In genomic region chr6:160137989-160138835, GRCh38 we compare ENCODE assay signal across 8 cellular contexts. TPM values are rescaled to one million over a fixed set of nuclear protein-coding genes. Genes with fewer than 3 reads are reported as not detected.
DNase-seq lines count a peak whose midpoint lies in the region; ATAC-seq, FAIRE-seq and TF ChIP-seq lines count a peak whose summit lies in the region.

No MANE protein-coding gene starts in this region.

- H3K4me1 Mint-ChIP-seq in activated CD4-positive, alpha-beta T cell treated with anti-CD3 and anti-CD28 coated beads for 36 hours, result peaks cover 15% of the 10 kb centered on the region

- peak overlapping the region; percentile 26 for H3K27ac Mint-ChIP-seq in activated CD4-positive, alpha-beta T cell treated with anti-CD3 and anti-CD28 coated beads for 36 hours

- ATAC-seq in activated CD4-positive, alpha-beta T cell treated with anti-CD3 and anti-CD28 coated beads for 36 hours, result peak; percentile 69
- no peak for ATAC-seq in HG02840 (IDR thresholded peaks at IDR 0.05; ENCODE audit: low FRiP score, unreplicated experiment)

- CTCF ChIA-PET in GM10248 (lab: Yijun Ruan, JAX), result interaction anchor here (0.7 to 3.7 kb wide), 22 partner anchors 9 to 395 kb away, joined by 3 to 49 read pairs (median 3); no protein-coding TSS in a partner anchor
- CTCF ChIA-PET in activated CD4-positive, alpha-beta T cell treated with anti-CD3 and anti-CD28 coated beads for 36 hours (lab: Charles Lee), result interaction anchor here (0.5 to 2.3 kb wide), 17 partner anchors 9 to 326 kb away, joined by 3 to 25 read pairs (median 4); no protein-coding TSS in a partner anchor

- DNase-seq in GM10248 (ENCODE audit: extremely low spot score), result peak; percentile 64
- peak; percentile 27 for DNase-seq in H54 (ENCODE audit: insufficient read length, low spot score)
- peak; percentile 54 for DNase-seq in NCI-H1105 (lab: John Stamatoyannopoulos, UW)
- DNase-seq in activated CD4-positive, alpha-beta T cell treated with anti-CD3 and anti-CD28 coated beads for 36 hours, result peak; percentile 86
- DNase-seq in dermis blood vessel endothelial cell, result peak; percentile 65
- DNase-seq in lung microvascular endothelial cell (ENCODE audit: low read depth in 2 of 2), result peak; percentile 61 to 65
- peak; percentile 35 to 50 for DNase-seq in stimulated activated CD8-positive, alpha-beta memory T cell treated with anti-CD3 and anti-CD28 coated beads, Interleukin-2, amount 100 ng/mL, for 48 hours (ENCODE audit: low read depth in 2 of 2)

- H3K27me3 Mint-ChIP-seq in activated CD4-positive, alpha-beta T cell treated with anti-CD3 and anti-CD28 coated beads for 36 hours, result no peaks in the 10 kb centered on the region

- no peaks in the 10 kb centered on the region for H3K9me3 Mint-ChIP-seq in activated CD4-positive, alpha-beta T cell treated with anti-CD3 and anti-CD28 coated beads for 36 hours (ENCODE audit: low read depth)

- H3K36me3 Mint-ChIP-seq in activated CD4-positive, alpha-beta T cell treated with anti-CD3 and anti-CD28 coated beads for 36 hours (ENCODE audit: low read depth), result no peaks in the 10 kb centered on the region

- no peak for FAIRE-seq in H54 (lab: Jason Lieb, UNC)

- POLR2A ChIA-PET in GM10248 (lab: Yijun Ruan, JAX), result no interaction called here
- POLR2A ChIA-PET in activated CD4-positive, alpha-beta T cell treated with anti-CD3 and anti-CD28 coated beads for 36 hours (lab: Charles Lee), result interaction anchor here (0.5 to 1.0 kb wide), 2 partner anchors 15 to 389 kb away, joined by 3 to 5 read pairs; no protein-coding TSS in a partner anchor

- TF ChIP-seq CTCF in GM10248 (IDR thresholded peaks at IDR 0.05; ENCODE audit: control extremely low read depth, extremely low read depth, low read depth, missing control alignments), result peak; percentile 86

- no peak for TF ChIP-seq POLR2A in H54 (IDR thresholded peaks at IDR 0.05; ENCODE audit: low read depth, low read length)

- intact Hi-C loops in activated CD4-positive, alpha-beta T cell treated with anti-CD3 and anti-CD28 coated beads for 36 hours (cut with DNase I, micrococcal nuclease), result loop anchor here (1.0 to 5.0 kb wide), 4 partner anchors 88 to 396 kb away; no protein-coding TSS in a partner anchor

- no peak overlapping the region for H3K4me3 Mint-ChIP-seq in activated CD4-positive, alpha-beta T cell treated with anti-CD3 and anti-CD28 coated beads for 36 hours

RNA-seq across cellular contexts. Expression of gene SLC22A1, which starts 16.6 kb away (rescaled TPM):
- 1 to 10 TPM in 1 of 2 experiments, under 1 TPM in 1; 0.78 to 1.2 TPM for total RNA-seq in activated CD4-positive, alpha-beta T cell treated with anti-CD3 and anti-CD28 coated beads for 36 hours
- total RNA-seq in dermis blood vessel endothelial cell (0.05 and 0.17 TPM in 2 replicates), lung microvascular endothelial cell (not detected in 2 replicates)

Comparison
In these comparisons a context has a peak if more than half of its experiments do, and no peak if none do; other contexts are left out.
1. DNase-seq: peak in every context shown above with its lines; median percentile 86 in activated CD4-positive, alpha-beta T cell treated with anti-CD3 and anti-CD28 coated beads for 36 hours; 65 in dermis blood vessel endothelial cell; 64 in GM10248; 63 in lung microvascular endothelial cell; 54 in NCI-H1105; 42 in stimulated activated CD8-positive, alpha-beta memory T cell treated with anti-CD3 and anti-CD28 coated beads, Interleukin-2, amount 100 ng/mL, for 48 hours; 27 in H54.